21 cellular contexts compared by ENCODE assay signal in genomic region chr11:133354069-133354468, GRCh38.
"Had no signal": no experiment of that assay in that cellular context is flagged by ENCODE, and none has a peak within 500 bp of the region (broad histone marks: within the 10 kb centered on the region; RNA-seq: fewer than 3 reads in every experiment).

No MANE protein-coding gene starts in this region.

- ATAC-seq: T-cell had no signal

- FAIRE-seq: RCC 7860 had no signal

- H3K9me3 ChIP-seq: SK-N-SH had no signal

- DNase-seq: KBM-7, MV-4-11, NCI-H1048, NCI-H1105, NCI-H1417, NCI-H1436 treated with DMSO at 0.1 percent for 48 hours, NCI-H1694, NCI-H187 treated with DMSO at 0.1 percent for 48 hours, NCI-H2029 treated with DMSO at 0.1 percent for 48 hours, NCI-H2171 treated with DMSO at 0.1 percent for 48 hours, NCI-H345, NCI-H446 treated with DMSO at 0.1 percent for 48 hours, NCI-H510A treated with DMSO at 0.1 percent for 48 hours, NCI-H526, NCI-H774, Right ventricle myocardium superior, RPMI8226, SK-N-SH, SW 1271, T-cell had no signal
